8 cellular contexts compared by ENCODE assay signal in the genomic region with DNA sequence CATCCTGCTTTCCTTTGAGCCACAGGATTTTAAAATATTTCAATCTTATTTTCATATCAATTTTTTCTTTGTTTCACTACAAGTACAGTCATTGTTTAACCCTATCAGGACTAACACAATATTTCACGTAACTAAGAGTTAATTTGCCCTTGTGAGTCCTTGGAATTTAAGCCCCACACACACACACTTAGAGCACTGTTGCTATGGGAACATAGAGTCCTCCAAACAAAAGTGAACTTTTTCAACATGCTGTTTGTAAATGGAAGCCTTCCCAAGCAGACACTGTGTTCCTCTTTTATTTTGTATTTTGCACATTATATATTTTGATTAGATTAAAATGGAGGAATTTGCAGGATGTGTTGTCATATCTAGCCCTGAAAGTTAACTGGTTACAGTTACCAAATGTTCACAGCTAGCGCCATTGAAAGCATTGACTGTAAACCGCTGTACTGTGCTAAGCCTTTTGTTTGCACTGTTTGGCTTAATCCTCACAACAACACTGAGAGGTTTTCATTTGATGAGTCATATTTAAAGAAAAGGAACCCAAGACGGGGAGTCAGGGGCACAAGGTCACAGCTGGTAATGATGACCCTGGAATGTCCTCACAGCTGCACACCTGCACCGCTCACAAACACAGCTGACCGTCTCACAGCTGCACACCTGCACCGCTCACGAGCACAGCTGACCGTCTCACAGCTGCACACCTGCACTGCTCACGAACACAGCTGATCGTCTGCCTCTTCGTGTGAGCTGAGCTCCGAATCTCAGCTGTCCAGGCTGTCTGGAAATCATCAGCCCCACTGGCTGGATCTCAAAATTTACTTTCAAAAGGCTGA. TPM values are rescaled to one million over a fixed set of nuclear protein-coding genes. Genes with fewer than 3 reads are reported as not detected.
DNase-seq lines count a peak whose midpoint lies in the region; ATAC-seq and TF ChIP-seq lines count a peak whose summit lies in the region.

No MANE protein-coding gene starts in this region.

- peak overlapping the region; percentile 1 for H3K27ac ChIP-seq in right cardiac atrium (ENCODE audit: low read length)
- H3K27ac ChIP-seq in thoracic aorta = peak overlapping the region in 1 of 2 donors; percentile 30

- H3K36me3 ChIP-seq in thoracic aorta = no peaks in the 10 kb centered on the region

- H3K4me1 ChIP-seq in right cardiac atrium (ENCODE audit: control insufficient read depth, insufficient read depth, low read length) (peaks cover 1% of the 10 kb centered on the region), thoracic aorta (ENCODE audit: control insufficient read depth in 1 of 2, low read depth in 2 of 2) (peaks cover 6 to 59% of the 10 kb centered on the region in 2 donors)

- WGBS in right cardiac atrium = 23% methylated on average over 13 of the region's 13 CpGs

- no peaks in the 10 kb centered on the region for H3K27me3 Mint-ChIP-seq in activated T-cell treated with anti-CD3 and anti-CD28 coated beads, Interleukin-2, amount 50 U/mL, for 24 hours

- H3K27me3 ChIP-seq in right cardiac atrium (ENCODE audit: control insufficient read depth, insufficient read depth) = no peaks in the 10 kb centered on the region
- no peaks in the 10 kb centered on the region for H3K27me3 ChIP-seq in thoracic aorta (replicated peaks; ENCODE audit: insufficient read depth)

- intact Hi-C loops in right cardiac atrium (cut with DNase I) = no loop called here

- H3K4me1 Mint-ChIP-seq in activated T-cell treated with anti-CD3 and anti-CD28 coated beads, Interleukin-2, amount 50 U/mL, for 24 hours (ENCODE audit: low read depth) = peaks cover 24% of the 10 kb centered on the region

- no peak overlapping the region for H3K27ac Mint-ChIP-seq in activated T-cell treated with anti-CD3 and anti-CD28 coated beads, Interleukin-2, amount 50 U/mL, for 24 hours

- ATAC-seq in HG03342 (IDR thresholded peaks at IDR 0.05; ENCODE audit: unreplicated experiment) = peak; percentile 69
- peak; percentile 45 to 57 for ATAC-seq in right cardiac atrium
- ATAC-seq in thoracic aorta (ENCODE audit: insufficient number of reproducible peaks, low FRiP score, low read depth) = peak; percentile 15

- H3K36me3 Mint-ChIP-seq in activated T-cell treated with anti-CD3 and anti-CD28 coated beads, Interleukin-2, amount 50 U/mL, for 24 hours (ENCODE audit: low read depth) = peaks cover 43% of the 10 kb centered on the region

- H3K4me3 ChIP-seq in right cardiac atrium (ENCODE audit: low read length) = no peak overlapping the region
- no peak overlapping the region for H3K4me3 ChIP-seq in thoracic aorta

- H3K9me3 Mint-ChIP-seq in activated T-cell treated with anti-CD3 and anti-CD28 coated beads, Interleukin-2, amount 50 U/mL, for 24 hours = no peaks in the 10 kb centered on the region

- H3K4me3 Mint-ChIP-seq in activated T-cell treated with anti-CD3 and anti-CD28 coated beads, Interleukin-2, amount 50 U/mL, for 24 hours = no peak overlapping the region

- no peak for TF ChIP-seq CTCF in thoracic aorta (IDR thresholded peaks at IDR 0.05)

- DNase-seq in DMS79 (lab: John Stamatoyannopoulos, UW) = peak; percentile 47
- peak; percentile 94 for DNase-seq in SHP77 treated with DMSO at 0.1 percent for 48 hours (lab: John Stamatoyannopoulos, UW)
- DNase-seq in right cardiac atrium = no peak
- DNase-seq in thoracic aorta (ENCODE audit: low spot score) = no peak
- DNase-seq in activated T-cell treated with anti-CD3 and anti-CD28 coated beads, Interleukin-2, amount 50 U/mL, for 48 hours = no peak
- no peak for DNase-seq in activated T-cell treated with anti-CD3 and anti-CD28 coated beads, Interleukin-2, amount 50 U/mL, for 24 hours
- DNase-seq in activated CD8-positive, alpha-beta memory T cell treated with anti-CD3 and anti-CD28 coated beads, Interleukin-2, amount 50 U/mL, for 4 hours = no peak

- H3K9me3 ChIP-seq in right cardiac atrium (ENCODE audit: control insufficient read depth, low read length) = no peaks in the 10 kb centered on the region
- H3K9me3 ChIP-seq in thoracic aorta = no peaks in the 10 kb centered on the region

RNA-seq across cellular contexts. Expression of a gene that starts 6.3 kb away (rescaled TPM):
- total RNA-seq in right cardiac atrium (100 to 1,000 TPM; 133 to 173 (median 155) TPM), thoracic aorta (10 to 100 TPM; 11.0 to 15.0 TPM)
- 102 TPM for polyA plus RNA-seq in right cardiac atrium

Comparison
In these comparisons a context has a peak if more than half of its experiments do, and no peak if none do; other contexts are left out.
1. DNase-seq: peak in DMS79 (single experiment) and SHP77 treated with DMSO at 0.1 percent for 48 hours (single experiment); none in right cardiac atrium (0 of 3), thoracic aorta (single experiment), activated T-cell treated with anti-CD3 and anti-CD28 coated beads, Interleukin-2, amount 50 U/mL, for 48 hours (0 of 2), activated T-cell treated with anti-CD3 and anti-CD28 coated beads, Interleukin-2, amount 50 U/mL, for 24 hours (single experiment) and activated CD8-positive, alpha-beta memory T cell treated with anti-CD3 and anti-CD28 coated beads, Interleukin-2, amount 50 U/mL, for 4 hours (single experiment).
2. ATAC-seq: peak in every context shown above with its lines; median percentile 69 in HG03342; 51 in right cardiac atrium; 15 in thoracic aorta.
3. RNA of a gene that starts 6.3 kb away (total RNA-seq): 133 to 173 TPM in right cardiac atrium; 11.0 to 15.0 TPM in thoracic aorta; every median in the first group is over 4 times any median in the second.